ENCODE assay signal across 22 cellular contexts in genomic region chr13:40126301-40127085, GRCh38.
A peak's percentile ranks its signal among the peaks of the same experiment; 100 is the strongest.
DNase-seq lines count a peak whose midpoint lies in the region; ATAC-seq and TF ChIP-seq lines count a peak whose summit lies in the region.
"Had no signal": no experiment of that assay in that cellular context is flagged by ENCODE, and none has a peak within 500 bp of the region (broad histone marks: within the 10 kb centered on the region; RNA-seq: fewer than 3 reads in every experiment).

No MANE protein-coding gene starts in this region.

- no peak for TF ChIP-seq CTCF in left lung (IDR thresholded peaks at IDR 0.05)

- no peaks in the 10 kb centered on the region for H3K4me1 ChIP-seq in left lung
- H3K4me1 ChIP-seq: colonic mucosa had no signal

- H3K27ac ChIP-seq in left lung = no peak overlapping the region
- H3K27ac ChIP-seq: colonic mucosa had no signal

- H3K36me3 ChIP-seq in left lung = no peaks in the 10 kb centered on the region
- H3K36me3 ChIP-seq: colonic mucosa had no signal

- no peaks in the 10 kb centered on the region for H3K27me3 Mint-ChIP-seq in activated CD4-positive, alpha-beta T cell treated with anti-CD3 and anti-CD28 coated beads, Interleukin-2, amount 10 ng/mL, durations not matched to agents 7 days and 5 days
- no peaks in the 10 kb centered on the region for H3K27me3 Mint-ChIP-seq in activated T-helper 1 cell treated with anti-CD3 and anti-CD28 coated beads, Interleukin-12 subunit alpha, Interleukin-12 subunit beta, Interleukin-2, Interleukin-4 antibody, amounts not matched to agents 30 ng/mL and 10 ng/mL and 1 ng/mL, durations not matched to agents 14 hours and 24 hours and 36 hours (ENCODE audit: insufficient read depth)
- no peaks in the 10 kb centered on the region for H3K27me3 Mint-ChIP-seq in stimulated activated naive B cell treated with anti-CD40 and anti-IgM and Interleukin-4, amounts not matched to agents 10 μg/mL and 1 μg/mL and 100 μg/mL, for 72 hours
- H3K27me3 Mint-ChIP-seq: activated CD4-positive, alpha-beta T cell treated with anti-CD3 and anti-CD28 coated beads, Interleukin-2, amount 10 ng/mL, durations not matched to agents 24 days and 14 days; CD8-positive, alpha-beta memory T cell; stimulated activated naive CD8-positive, alpha-beta T cell treated with anti-CD3 and anti-CD28 coated beads, Interleukin-15, Interleukin-2, amounts not matched to agents 100 ng/mL and 50 ng/mL, for 24 hours had no signal

- CTCF ChIA-PET in activated CD4-positive, alpha-beta T cell treated with anti-CD3 and anti-CD28 coated beads, Interleukin-2, amount 10 ng/mL, durations not matched to agents 7 days and 5 days (lab: Charles Lee) = interaction anchor here (0.6 to 0.7 kb wide), 2 partner anchors 9 to 31 kb away, joined by 3 read pairs; no protein-coding TSS in a partner anchor

- POLR2A ChIA-PET in activated CD4-positive, alpha-beta T cell treated with anti-CD3 and anti-CD28 coated beads, Interleukin-2, amount 10 ng/mL, durations not matched to agents 7 days and 5 days (lab: Charles Lee) = no interaction called here

- no peak overlapping the region for H3K4me3 ChIP-seq in left lung
- H3K4me3 ChIP-seq: colonic mucosa had no signal

- peak overlapping the region; percentile 37 for H3K27ac Mint-ChIP-seq in activated CD4-positive, alpha-beta T cell treated with anti-CD3 and anti-CD28 coated beads, Interleukin-2, amount 10 ng/mL, durations not matched to agents 7 days and 5 days
- no peak overlapping the region for H3K27ac Mint-ChIP-seq in activated T-helper 1 cell treated with anti-CD3 and anti-CD28 coated beads, Interleukin-12 subunit alpha, Interleukin-12 subunit beta, Interleukin-2, Interleukin-4 antibody, amounts not matched to agents 30 ng/mL and 10 ng/mL and 1 ng/mL, durations not matched to agents 14 hours and 24 hours and 36 hours
- H3K27ac Mint-ChIP-seq in stimulated activated naive B cell treated with anti-CD40 and anti-IgM and Interleukin-4, amounts not matched to agents 10 μg/mL and 1 μg/mL and 100 μg/mL, for 72 hours = peak overlapping the region; percentile 48
- H3K27ac Mint-ChIP-seq: activated CD4-positive, alpha-beta T cell treated with anti-CD3 and anti-CD28 coated beads, Interleukin-2, amount 10 ng/mL, durations not matched to agents 24 days and 14 days; activated naive CD4-positive, alpha-beta T cell treated with anti-CD3 and anti-CD28 coated beads, Interleukin-2, amount 50 U/mL, for 72 hours; stimulated activated naive CD8-positive, alpha-beta T cell treated with anti-CD3 and anti-CD28 coated beads, Interleukin-15, Interleukin-2, amounts not matched to agents 100 ng/mL and 50 ng/mL, for 24 hours had no signal

- ATAC-seq in HG03196 (IDR thresholded peaks at IDR 0.05; ENCODE audit: unreplicated experiment) = peak; percentile 46
- peak; percentile 62 to 63 for ATAC-seq in stimulated activated naive B cell treated with anti-CD40 and anti-IgM and Interleukin-4, amounts not matched to agents 10 μg/mL and 1 μg/mL and 100 μg/mL, for 72 hours (replicated peaks)
- ATAC-seq in left lung = no peak
- ATAC-seq in HG03097 (IDR thresholded peaks at IDR 0.05; ENCODE audit: low FRiP score, unreplicated experiment) = no peak
- ATAC-seq: activated naive CD4-positive, alpha-beta T cell treated with anti-CD3 and anti-CD28 coated beads, Interleukin-2, amount 50 U/mL, for 72 hours; left colon had no signal

- H3K27me3 ChIP-seq in left lung = no peaks in the 10 kb centered on the region
- H3K27me3 ChIP-seq: colonic mucosa had no signal

- no peaks in the 10 kb centered on the region for H3K9me3 ChIP-seq in left lung
- H3K9me3 ChIP-seq: colonic mucosa had no signal

- peaks cover 31% of the 10 kb centered on the region for H3K9me3 Mint-ChIP-seq in activated CD4-positive, alpha-beta T cell treated with anti-CD3 and anti-CD28 coated beads, Interleukin-2, amount 10 ng/mL, durations not matched to agents 7 days and 5 days
- H3K9me3 Mint-ChIP-seq in activated T-helper 1 cell treated with anti-CD3 and anti-CD28 coated beads, Interleukin-12 subunit alpha, Interleukin-12 subunit beta, Interleukin-2, Interleukin-4 antibody, amounts not matched to agents 30 ng/mL and 10 ng/mL and 1 ng/mL, durations not matched to agents 14 hours and 24 hours and 36 hours = peaks cover 32% of the 10 kb centered on the region
- peaks cover 0 to 1% of the 10 kb centered on the region in 2 donors for H3K9me3 Mint-ChIP-seq in stimulated activated naive B cell treated with anti-CD40 and anti-IgM and Interleukin-4, amounts not matched to agents 10 μg/mL and 1 μg/mL and 100 μg/mL, for 72 hours

- intact Hi-C loops in activated T-helper 1 cell treated with anti-CD3 and anti-CD28 coated beads, Interleukin-12 subunit alpha, Interleukin-12 subunit beta, Interleukin-2, Interleukin-4 antibody, amounts not matched to agents 30 ng/mL and 10 ng/mL and 1 ng/mL, durations not matched to agents 14 hours and 24 hours and 36 hours (cut with micrococcal nuclease) = no loop called here
- intact Hi-C loops in left lung (cut with DNase I) = no loop called here

- no peak for DNase-seq in activated CD4-positive, alpha-beta T cell treated with anti-CD3 and anti-CD28 coated beads, Interleukin-2, amount 10 ng/mL, durations not matched to agents 7 days and 5 days
- DNase-seq in activated CD4-positive, alpha-beta T cell treated with anti-CD3 and anti-CD28 coated beads, Interleukin-2, amount 50 U/mL, for 4 hours = no peak
- DNase-seq in activated T-helper 1 cell treated with anti-CD3 and anti-CD28 coated beads, Interleukin-12 subunit alpha, Interleukin-12 subunit beta, Interleukin-2, Interleukin-4 antibody, amounts not matched to agents 30 ng/mL and 10 ng/mL and 1 ng/mL, durations not matched to agents 14 hours and 24 hours and 36 hours (ENCODE audit: low spot score) = no peak
- DNase-seq in stimulated activated naive B cell treated with anti-CD40 and anti-IgM and Interleukin-4, amounts not matched to agents 10 μg/mL and 1 μg/mL and 100 μg/mL, for 72 hours = no peak
- DNase-seq in Ammon's horn (ENCODE audit: low spot score) (no peak), left lung (no peak)
- DNase-seq: activated CD4-positive, alpha-beta T cell treated with anti-CD3 and anti-CD28 coated beads, Interleukin-2, amount 10 ng/mL, durations not matched to agents 24 days and 14 days; activated T-cell treated with anti-CD3 and anti-CD28 coated beads, Interleukin-2, amount 50 U/mL, for 1 hour; CD8-positive, alpha-beta memory T cell; colonic mucosa; foreskin melanocyte; HCEC 1CT; left colon; NCI-H146; OCI-M1; retina; SIG-M5; T1000 had no signal

- H3K4me3 Mint-ChIP-seq in activated CD4-positive, alpha-beta T cell treated with anti-CD3 and anti-CD28 coated beads, Interleukin-2, amount 10 ng/mL, durations not matched to agents 7 days and 5 days = no peak overlapping the region
- H3K4me3 Mint-ChIP-seq in activated T-helper 1 cell treated with anti-CD3 and anti-CD28 coated beads, Interleukin-12 subunit alpha, Interleukin-12 subunit beta, Interleukin-2, Interleukin-4 antibody, amounts not matched to agents 30 ng/mL and 10 ng/mL and 1 ng/mL, durations not matched to agents 14 hours and 24 hours and 36 hours = peak overlapping the region; percentile 1
- H3K4me3 Mint-ChIP-seq in stimulated activated naive B cell treated with anti-CD40 and anti-IgM and Interleukin-4, amounts not matched to agents 10 μg/mL and 1 μg/mL and 100 μg/mL, for 72 hours = peak overlapping the region; percentile 39 to 74
- H3K4me3 Mint-ChIP-seq: activated CD4-positive, alpha-beta T cell treated with anti-CD3 and anti-CD28 coated beads, Interleukin-2, amount 10 ng/mL, durations not matched to agents 24 days and 14 days; CD8-positive, alpha-beta memory T cell; stimulated activated naive CD8-positive, alpha-beta T cell treated with anti-CD3 and anti-CD28 coated beads, Interleukin-15, Interleukin-2, amounts not matched to agents 100 ng/mL and 50 ng/mL, for 24 hours had no signal

- H3K4me1 Mint-ChIP-seq in activated CD4-positive, alpha-beta T cell treated with anti-CD3 and anti-CD28 coated beads, Interleukin-2, amount 10 ng/mL, durations not matched to agents 7 days and 5 days = peaks cover 35% of the 10 kb centered on the region
- peaks cover 76% of the 10 kb centered on the region for H3K4me1 Mint-ChIP-seq in activated T-helper 1 cell treated with anti-CD3 and anti-CD28 coated beads, Interleukin-12 subunit alpha, Interleukin-12 subunit beta, Interleukin-2, Interleukin-4 antibody, amounts not matched to agents 30 ng/mL and 10 ng/mL and 1 ng/mL, durations not matched to agents 14 hours and 24 hours and 36 hours (ENCODE audit: low read depth)
- peaks cover 37 to 62% of the 10 kb centered on the region in 2 donors for H3K4me1 Mint-ChIP-seq in stimulated activated naive B cell treated with anti-CD40 and anti-IgM and Interleukin-4, amounts not matched to agents 10 μg/mL and 1 μg/mL and 100 μg/mL, for 72 hours

- peaks cover 30% of the 10 kb centered on the region for H3K36me3 Mint-ChIP-seq in activated CD4-positive, alpha-beta T cell treated with anti-CD3 and anti-CD28 coated beads, Interleukin-2, amount 10 ng/mL, durations not matched to agents 7 days and 5 days (ENCODE audit: low read depth)
- H3K36me3 Mint-ChIP-seq in activated T-helper 1 cell treated with anti-CD3 and anti-CD28 coated beads, Interleukin-12 subunit alpha, Interleukin-12 subunit beta, Interleukin-2, Interleukin-4 antibody, amounts not matched to agents 30 ng/mL and 10 ng/mL and 1 ng/mL, durations not matched to agents 14 hours and 24 hours and 36 hours (ENCODE audit: low read depth) = peaks cover 10% of the 10 kb centered on the region
- no peaks in the 10 kb centered on the region for H3K36me3 Mint-ChIP-seq in stimulated activated naive B cell treated with anti-CD40 and anti-IgM and Interleukin-4, amounts not matched to agents 10 μg/mL and 1 μg/mL and 100 μg/mL, for 72 hours

Comparison
In these comparisons a context has a peak if more than half of its experiments do, and no peak if none do; other contexts are left out.
1. ATAC-seq: peak in HG03196 (single experiment) and stimulated activated naive B cell treated with anti-CD40 and anti-IgM and Interleukin-4, amounts not matched to agents 10 μg/mL and 1 μg/mL and 100 μg/mL, for 72 hours (2 of 2); none in left lung (single experiment) and HG03097 (single experiment).